In the genomic region with DNA sequence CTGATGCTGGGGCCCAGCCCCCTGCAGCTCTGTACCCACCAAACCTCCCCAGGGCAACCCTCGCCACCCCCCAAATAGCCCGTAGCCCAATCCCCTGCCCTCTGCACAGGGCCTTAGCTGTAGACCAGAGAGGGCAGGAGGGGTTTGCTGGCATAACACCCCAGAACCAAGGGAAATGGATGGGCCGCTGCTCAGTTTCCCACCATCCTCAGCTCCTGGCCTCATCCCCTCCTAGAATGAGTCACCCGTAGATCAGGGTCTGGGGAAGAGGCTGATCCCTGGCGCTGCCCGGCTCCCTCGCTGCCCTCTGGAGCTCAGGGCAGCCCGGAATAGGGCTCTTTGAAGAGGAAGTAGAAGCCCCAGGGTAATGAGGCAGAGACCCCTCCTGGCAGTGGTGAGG, we compare ENCODE assay signal across 31 cellular contexts. TPM values are rescaled to one million over a fixed set of nuclear protein-coding genes. Genes with fewer than 3 reads are reported as not detected.
"Had no signal": no experiment of that assay in that cellular context is flagged by ENCODE, and none has a peak within 500 bp of the region (broad histone marks: within the 10 kb centered on the region; RNA-seq: fewer than 3 reads in every experiment).

No MANE protein-coding gene starts in this region.

- ATAC-seq: activated CD8-positive, alpha-beta T cell treated with anti-CD3 and anti-CD28 coated beads for 36 hours; activated naive CD8-positive, alpha-beta T cell treated with anti-CD3 and anti-CD28 coated beads, Interleukin-2, amount 50 U/mL, for 24 hours; left lobe of liver had no signal

- H3K27ac Mint-ChIP-seq: activated CD4-positive, alpha-beta T cell treated with anti-CD3 and anti-CD28 coated beads, Interleukin-2, amount 10 ng/mL, durations not matched to agents 7 days and 5 days; activated CD8-positive, alpha-beta T cell treated with anti-CD3 and anti-CD28 coated beads for 36 hours; activated naive CD4-positive, alpha-beta T cell treated with anti-CD3 and anti-CD28 coated beads, Interleukin-2, amount 50 U/mL, for 24 hours; activated naive CD8-positive, alpha-beta T cell treated with anti-CD3 and anti-CD28 coated beads, Interleukin-2, amount 50 U/mL, for 24 hours; activated T-helper 2 cell treated with anti-CD3 and anti-CD28 coated beads, Interferon-gamma antibody, Interleukin-2, Interleukin-4, amounts not matched to agents 10 μg/mL and 5 μg/mL and 100 μg/mL, durations not matched to agents 14 hours and 24 hours and 36 hours; nephron had no signal

- H3K27ac ChIP-seq: dorsolateral prefrontal cortex, neutrophil, pancreas, prostate gland, suprapubic skin, transverse colon had no signal

- DNase-seq: activated CD4-positive, alpha-beta T cell treated with anti-CD3 and anti-CD28 coated beads for 1 hour; activated CD4-positive, alpha-beta T cell treated with anti-CD3 and anti-CD28 coated beads, Interleukin-2, amount 10 ng/mL, durations not matched to agents 7 days and 5 days; activated CD8-positive, alpha-beta T cell treated with anti-CD3 and anti-CD28 coated beads for 36 hours; activated naive CD8-positive, alpha-beta T cell treated with anti-CD3 and anti-CD28 coated beads, Interleukin-2, amount 50 U/mL, for 24 hours; activated T-cell treated with anti-CD3 and anti-CD28 coated beads, Interleukin-2, amount 50 U/mL, for 48 hours; cerebellar nuclear complex; dorsolateral prefrontal cortex; effector memory CD4-positive, alpha-beta T cell; erythroblast; heart right ventricle; kidney glomerular epithelial cell; retina; stimulated activated naive CD4-positive, alpha-beta T cell; T-helper 2 cell; transverse colon had no signal

- H3K4me1 Mint-ChIP-seq: activated CD4-positive, alpha-beta T cell treated with anti-CD3 and anti-CD28 coated beads, Interleukin-2, amount 10 ng/mL, durations not matched to agents 7 days and 5 days; activated naive CD4-positive, alpha-beta T cell treated with anti-CD3 and anti-CD28 coated beads, Interleukin-2, amount 50 U/mL, for 24 hours; activated naive CD8-positive, alpha-beta T cell treated with anti-CD3 and anti-CD28 coated beads, Interleukin-2, amount 50 U/mL, for 24 hours; nephron had no signal

- H3K4me1 ChIP-seq: pancreas, prostate gland, suprapubic skin, transverse colon had no signal

- H3K27me3 Mint-ChIP-seq: activated CD8-positive, alpha-beta T cell treated with anti-CD3 and anti-CD28 coated beads for 36 hours; activated naive CD4-positive, alpha-beta T cell treated with anti-CD3 and anti-CD28 coated beads, Interleukin-2, amount 50 U/mL, for 24 hours; activated naive CD8-positive, alpha-beta T cell treated with anti-CD3 and anti-CD28 coated beads, Interleukin-2, amount 50 U/mL, for 24 hours had no signal

- H3K9me3 Mint-ChIP-seq: activated CD4-positive, alpha-beta T cell treated with anti-CD3 and anti-CD28 coated beads, Interleukin-2, amount 10 ng/mL, durations not matched to agents 7 days and 5 days; activated CD8-positive, alpha-beta T cell treated with anti-CD3 and anti-CD28 coated beads for 36 hours; activated naive CD4-positive, alpha-beta T cell treated with anti-CD3 and anti-CD28 coated beads, Interleukin-2, amount 50 U/mL, for 24 hours; activated naive CD8-positive, alpha-beta T cell treated with anti-CD3 and anti-CD28 coated beads, Interleukin-2, amount 50 U/mL, for 24 hours; activated T-helper 2 cell treated with anti-CD3 and anti-CD28 coated beads, Interferon-gamma antibody, Interleukin-2, Interleukin-4, amounts not matched to agents 10 μg/mL and 5 μg/mL and 100 μg/mL, durations not matched to agents 14 hours and 24 hours and 36 hours; nephron had no signal

- H3K36me3 Mint-ChIP-seq: activated naive CD4-positive, alpha-beta T cell treated with anti-CD3 and anti-CD28 coated beads, Interleukin-2, amount 50 U/mL, for 24 hours had no signal

- H3K36me3 ChIP-seq: neutrophil, pancreas, prostate gland, suprapubic skin, transverse colon had no signal

- H3K4me3 Mint-ChIP-seq: activated CD4-positive, alpha-beta T cell treated with anti-CD3 and anti-CD28 coated beads, Interleukin-2, amount 10 ng/mL, durations not matched to agents 7 days and 5 days; activated CD8-positive, alpha-beta T cell treated with anti-CD3 and anti-CD28 coated beads for 36 hours; activated naive CD4-positive, alpha-beta T cell treated with anti-CD3 and anti-CD28 coated beads, Interleukin-2, amount 50 U/mL, for 24 hours; activated naive CD8-positive, alpha-beta T cell treated with anti-CD3 and anti-CD28 coated beads, Interleukin-2, amount 50 U/mL, for 24 hours; nephron had no signal

- H3K27me3 ChIP-seq: dorsolateral prefrontal cortex, pancreas, suprapubic skin, transverse colon had no signal

- H3K9me3 ChIP-seq: heart right ventricle, neutrophil, pancreas, prostate gland, suprapubic skin, transverse colon had no signal

- H3K4me3 ChIP-seq: coronary artery, dorsolateral prefrontal cortex, heart right ventricle, pancreas, prostate gland, suprapubic skin, transverse colon had no signal

RNA-seq across cellular contexts. Expression of a gene that starts 31.2 kb away (rescaled TPM):
- total RNA-seq: activated T-helper 2 cell treated with anti-CD3 and anti-CD28 coated beads, Interferon-gamma antibody, Interleukin-2, Interleukin-4, amounts not matched to agents 10 μg/mL and 5 μg/mL and 100 μg/mL, durations not matched to agents 14 hours and 24 hours and 36 hours; bronchial epithelial cell; glomerular endothelial cell; lung microvascular endothelial cell had no signal

RNA-seq across cellular contexts. Expression of a gene that starts 45.2 kb away (rescaled TPM):
- total RNA-seq: activated CD4-positive, alpha-beta T cell treated with anti-CD3 and anti-CD28 coated beads, Interleukin-2, amount 10 ng/mL, durations not matched to agents 7 days and 5 days; activated CD8-positive, alpha-beta T cell treated with anti-CD3 and anti-CD28 coated beads for 36 hours; activated T-helper 2 cell treated with anti-CD3 and anti-CD28 coated beads, Interferon-gamma antibody, Interleukin-2, Interleukin-4, amounts not matched to agents 10 μg/mL and 5 μg/mL and 100 μg/mL, durations not matched to agents 14 hours and 24 hours and 36 hours; bronchial epithelial cell; fibroblast of lung; fibroblast of villous mesenchyme; glomerular endothelial cell; left lobe of liver; lung microvascular endothelial cell; mucosa of gallbladder; pancreas; prostate gland; urinary bladder had no signal
